In genomic region chr2:124838426-124838825, GRCh38 we compare ENCODE assay signal across 9 cellular contexts.
"Had no signal": no experiment of that assay in that cellular context is flagged by ENCODE, and none has a peak within 500 bp of the region (broad histone marks: within the 10 kb centered on the region; RNA-seq: fewer than 3 reads in every experiment).

No MANE protein-coding gene starts in this region.

- H3K36me3 Mint-ChIP-seq: IgD-negative memory B cell had no signal

- H3K4me3 Mint-ChIP-seq: HFFc6 had no signal

- H3K27ac ChIP-seq: HL-60 had no signal

- ATAC-seq: HCT116, HepG2 had no signal

- H3K4me3 ChIP-seq: HAP-1 had no signal

- H3K27ac Mint-ChIP-seq: HFFc6, IgD-negative memory B cell had no signal

- H3K4me1 Mint-ChIP-seq: IgD-negative memory B cell had no signal

- H3K9me3 ChIP-seq: HAP-1 had no signal

- DNase-seq: GOT3, H7, HFFc6, KBM-7 had no signal

- H3K27me3 Mint-ChIP-seq: IgD-negative memory B cell had no signal

- H3K36me3 ChIP-seq: HAP-1 had no signal

- H3K4me1 ChIP-seq: HAP-1 had no signal
